Comparison of ENCODE assay signal across 13 cellular contexts in genomic region chr11:43969543-43969942, GRCh38. TPM values are rescaled to one million over a fixed set of nuclear protein-coding genes. Genes with fewer than 3 reads are reported as not detected.
DNase-seq lines count a peak whose midpoint lies in the region; ATAC-seq and TF ChIP-seq lines count a peak whose summit lies in the region.
"Had no signal": no experiment of that assay in that cellular context is flagged by ENCODE, and none has a peak within 500 bp of the region (broad histone marks: within the 10 kb centered on the region; RNA-seq: fewer than 3 reads in every experiment).

No MANE protein-coding gene starts in this region.

- no peak for TF ChIP-seq EP300 in suprapubic skin (IDR thresholded peaks at IDR 0.05)

- ATAC-seq in HG03139 (IDR thresholded peaks at IDR 0.05; ENCODE audit: unreplicated experiment): no peak
- ATAC-seq: activated CD8-positive, alpha-beta T cell treated with anti-CD3 and anti-CD28 coated beads, Interleukin-2, amount 10 ng/mL, durations not matched to agents 7 days and 5 days; CD8-positive, alpha-beta T cell had no signal

- H3K4me1 ChIP-seq in Karpas-422 (ENCODE audit: low read length) (peaks cover 10% of the 10 kb centered on the region), cardiac muscle cell (ENCODE audit: low read depth) (peaks cover 14% of the 10 kb centered on the region), suprapubic skin (no peaks in the 10 kb centered on the region)

- in situ Hi-C loops in SK-MEL-5 (cut with HindIII; ENCODE audit: low pct_unique_long_range_greater_than_20kb, low sequenced_read_pairs): no loop called here

- H3K9me3 ChIP-seq in Karpas-422 (ENCODE audit: low read length) (no peaks in the 10 kb centered on the region), cardiac muscle cell (ENCODE audit: low read depth) (no peaks in the 10 kb centered on the region), suprapubic skin (no peaks in the 10 kb centered on the region)

- H3K79me2 ChIP-seq in Karpas-422 (ENCODE audit: low read length): no peaks in the 10 kb centered on the region

- no peaks in the 10 kb centered on the region for H3K27me3 ChIP-seq in Karpas-422 (ENCODE audit: low read length)
- no peaks in the 10 kb centered on the region for H3K27me3 ChIP-seq in cardiac muscle cell
- H3K27me3 ChIP-seq in suprapubic skin: no peaks in the 10 kb centered on the region

- peak overlapping the region; percentile 21 for H3K4me2 ChIP-seq in Karpas-422 (ENCODE audit: low read depth, low read length, poor library complexity, severe bottlenecking)

- no peak overlapping the region for H3K9ac ChIP-seq in Karpas-422 (ENCODE audit: low read length)

- DNase-seq in Karpas-422 (no peak), SK-MEL-5 (ENCODE audit: low read depth, low spot score) (peak; percentile 90), cardiac muscle cell (ENCODE audit: low read depth in 1 of 2, low spot score in 1 of 2) (peak; percentile 52 to 64), pons (ENCODE audit: low spot score) (peak; percentile 86), suprapubic skin (ENCODE audit: low spot score in 2 of 2) (no peak)
- no peak for DNase-seq in activated effector memory CD4-positive, alpha-beta T cell treated with Interleukin-2 at 50 U/mL for 16 hours
- DNase-seq: activated CD8-positive, alpha-beta T cell treated with anti-CD3 and anti-CD28 coated beads, Interleukin-2, amount 10 ng/mL, durations not matched to agents 7 days and 5 days; activated naive CD4-positive, alpha-beta T cell treated with anti-CD3 and anti-CD28 coated beads for 36 hours; CD8-positive, alpha-beta T cell; NCI-H2029 treated with DMSO at 0.1 percent for 48 hours; PC-9 had no signal

- no peak overlapping the region for H3K4me3 ChIP-seq in Karpas-422 (ENCODE audit: low read length)
- no peak overlapping the region for H3K4me3 ChIP-seq in cardiac muscle cell
- H3K4me3 ChIP-seq in suprapubic skin: no peak overlapping the region
- H3K4me3 ChIP-seq: PC-9 had no signal

- H3K36me3 ChIP-seq in Karpas-422 (ENCODE audit: insufficient read depth, low read length): no peaks in the 10 kb centered on the region
- H3K36me3 ChIP-seq in cardiac muscle cell: no peaks in the 10 kb centered on the region
- H3K36me3 ChIP-seq in suprapubic skin: no peaks in the 10 kb centered on the region

- TF ChIP-seq POLR2A in suprapubic skin (IDR thresholded peaks at IDR 0.05): no peak

- H3K27ac ChIP-seq in Karpas-422 (ENCODE audit: low read length): no peak overlapping the region
- H3K27ac ChIP-seq in cardiac muscle cell: peak overlapping the region; percentile 15
- no peak overlapping the region for H3K27ac ChIP-seq in suprapubic skin
- H3K27ac ChIP-seq: PC-9 had no signal

- no peaks in the 10 kb centered on the region for H4K20me1 ChIP-seq in Karpas-422 (ENCODE audit: insufficient read depth, low read depth, low read length)

- H2AFZ ChIP-seq in Karpas-422 (ENCODE audit: low read length): no peak overlapping the region
- H2AFZ ChIP-seq: PC-9 had no signal

- WGBS in suprapubic skin: 5% methylated on average over 4 of the region's 4 CpGs

- TF ChIP-seq CTCF in cardiac muscle cell (IDR thresholded peaks at IDR 0.05; ENCODE audit: low read depth, low read length) (no peak), suprapubic skin (IDR thresholded peaks at IDR 0.05) (no peak)

- H3K9me2 ChIP-seq in Karpas-422 (replicated peaks; ENCODE audit: insufficient read depth, low read length): no peaks in the 10 kb centered on the region

RNA-seq across cellular contexts. Expression of gene C11orf96, which starts 27.1 kb away (rescaled TPM):
- total RNA-seq in Karpas-422 (2014; rRNA removed; shearing (Covaris generic); ENCODE audit: low replicate concordance): not detected in 2 replicates
- total RNA-seq in SK-MEL-5 (2014; rRNA removed; shearing (Covaris generic)): 112 and 149 TPM in 2 replicates
- polyA plus RNA-seq in SK-MEL-5 (2015; cell fraction: cytosol; rRNA removed): 110 and 137 TPM in 2 replicates
- 14.4 and 26.7 TPM in 2 replicates for polyA plus RNA-seq in SK-MEL-5 (2015; cell fraction: nucleus; rRNA removed)
- total RNA-seq in cardiac muscle cell (48.6 and 79.6 TPM in 2 replicates), suprapubic skin (10 to 100 TPM; 12.2 to 38.5 (median 28.1) TPM)
- polyA plus RNA-seq in cardiac muscle cell: 7.1 and 14.5 TPM in 2 replicates
- total RNA-seq: PC-9 had no signal
- polyA plus RNA-seq: IgD-negative memory B cell had no signal

Comparison
In these comparisons a context has a peak if more than half of its experiments do, and no peak if none do; other contexts are left out.
1. DNase-seq: peak in SK-MEL-5 (single experiment), cardiac muscle cell (2 of 2) and pons (single experiment); none in Karpas-422 (single experiment), activated effector memory CD4-positive, alpha-beta T cell treated with Interleukin-2 at 50 U/mL for 16 hours (single experiment) and suprapubic skin (0 of 2).
2. RNA of gene C11orf96, which starts 27.1 kb away (total RNA-seq): 112 to 149 TPM in SK-MEL-5, 48.6 to 79.6 TPM in cardiac muscle cell and 12.2 to 38.5 TPM in suprapubic skin; not detected in Karpas-422; every median in the first group is over 10 times any median in the second.